Comparison of ENCODE assay signal across 9 cellular contexts in the genomic region with DNA sequence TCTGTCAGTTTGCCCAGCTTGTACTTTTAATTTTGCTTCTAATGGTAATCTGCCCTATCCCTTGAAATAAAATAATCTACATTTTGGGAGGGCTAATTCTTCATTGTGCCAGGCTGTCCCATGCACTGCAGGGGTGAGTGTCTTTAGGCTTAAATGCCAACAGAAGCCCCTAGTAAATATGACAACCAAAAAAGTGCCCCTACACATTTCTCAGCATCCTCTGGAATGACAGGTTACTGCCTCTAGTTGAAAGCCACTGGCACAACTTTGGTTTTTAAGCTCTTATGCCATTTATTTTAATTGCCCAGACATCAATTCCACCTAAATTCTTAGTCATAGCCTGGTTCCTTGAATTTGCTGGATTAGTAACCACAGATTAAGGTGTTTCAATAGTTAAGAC. TPM values are rescaled to one million over a fixed set of nuclear protein-coding genes. Genes with fewer than 3 reads are reported as not detected.
A peak's percentile ranks its signal among the peaks of the same experiment; 100 is the strongest.
DNase-seq lines count a peak whose midpoint lies in the region; ATAC-seq and TF ChIP-seq lines count a peak whose summit lies in the region.
"Had no signal": no experiment of that assay in that cellular context is flagged by ENCODE, and none has a peak within 500 bp of the region (broad histone marks: within the 10 kb centered on the region; RNA-seq: fewer than 3 reads in every experiment).

No MANE protein-coding gene starts in this region.

- peaks cover 44% of the 10 kb centered on the region for H3K36me3 Mint-ChIP-seq in activated naive CD8-positive, alpha-beta T cell treated with anti-CD3 and anti-CD28 coated beads for 36 hours
- H3K36me3 Mint-ChIP-seq in immature natural killer cell = peaks cover 21 to 27% (median 25%) of the 10 kb centered on the region in 3 donors

- H3K4me1 ChIP-seq in cardiac muscle cell (ENCODE audit: low read depth) (peaks cover 41% of the 10 kb centered on the region), stomach (peaks cover 33 to 60% (median 48%) of the 10 kb centered on the region in 4 donors)

- no peak for TF ChIP-seq POLR2A in stomach (IDR thresholded peaks at IDR 0.05)

- DNase-seq in cardiac muscle cell (ENCODE audit: low read depth in 1 of 2, low spot score in 1 of 2) (no peak), Right ventricle myocardium inferior (ENCODE audit: missing footprints) (no peak), immature natural killer cell (no peak), stomach (no peak), NCI-H2196 (lab: John Stamatoyannopoulos, UW; ENCODE audit: unreplicated experiment) (no peak)
- no peak for DNase-seq in activated naive CD8-positive, alpha-beta T cell treated with anti-CD3 and anti-CD28 coated beads for 36 hours
- no peak for DNase-seq in stimulated activated CD8-positive, alpha-beta memory T cell treated with anti-CD3 and anti-CD28 coated beads, Interleukin-4, amount 100 ng/mL, for 48 hours
- DNase-seq: MG63 had no signal

- H3K27ac ChIP-seq in cardiac muscle cell (no peak overlapping the region), stomach (peak overlapping the region in 2 of 5 donors; percentile 3 to 54)

- H3K4me3 ChIP-seq in cardiac muscle cell = peak overlapping the region; percentile 69
- peak overlapping the region; percentile 1 to 65 (median 28) for H3K4me3 ChIP-seq in stomach

- H3K9me3 Mint-ChIP-seq in activated naive CD8-positive, alpha-beta T cell treated with anti-CD3 and anti-CD28 coated beads for 36 hours = no peaks in the 10 kb centered on the region
- no peaks in the 10 kb centered on the region for H3K9me3 Mint-ChIP-seq in immature natural killer cell

- no peak for ATAC-seq in Right ventricle myocardium inferior
- ATAC-seq in activated CD4-positive, CD25-positive, alpha-beta regulatory T cell treated with anti-CD3 and anti-CD28 coated beads, Interleukin-2, amount 50 U/mL, for 24 hours = no peak

- H3K36me3 ChIP-seq in cardiac muscle cell (peaks cover 24% of the 10 kb centered on the region), stomach (peaks cover 24 to 38% (median 31%) of the 10 kb centered on the region in 4 donors)

- H3K9me3 ChIP-seq in cardiac muscle cell (ENCODE audit: low read depth) (no peaks in the 10 kb centered on the region), stomach (no peaks in the 10 kb centered on the region)
- H3K9me3 ChIP-seq: MG63 had no signal

- H3K27me3 Mint-ChIP-seq in activated naive CD8-positive, alpha-beta T cell treated with anti-CD3 and anti-CD28 coated beads for 36 hours = no peaks in the 10 kb centered on the region
- peaks cover 0 to 7% (median 0%) of the 10 kb centered on the region in 3 donors for H3K27me3 Mint-ChIP-seq in immature natural killer cell (ENCODE audit: low read depth in 3 of 3)

- TF ChIP-seq CTCF in cardiac muscle cell (IDR thresholded peaks at IDR 0.05; ENCODE audit: low read depth, low read length) (no peak), stomach (IDR thresholded peaks at IDR 0.05) (no peak)

- TF ChIP-seq EP300 in stomach (IDR thresholded peaks at IDR 0.05) = no peak

- intact Hi-C loops in Right ventricle myocardium inferior (cut with DNase I) = no loop called here
- intact Hi-C loops in stomach (cut with DNase I; ENCODE audit: low total_unique reads) = no loop called here

- H3K4me1 Mint-ChIP-seq in activated naive CD8-positive, alpha-beta T cell treated with anti-CD3 and anti-CD28 coated beads for 36 hours = peaks cover 37% of the 10 kb centered on the region
- H3K4me1 Mint-ChIP-seq in immature natural killer cell = peaks cover 31 to 46% of the 10 kb centered on the region in 2 donors

- H3K27me3 ChIP-seq in cardiac muscle cell (no peaks in the 10 kb centered on the region), stomach (no peaks in the 10 kb centered on the region)
- H3K27me3 ChIP-seq: MG63 had no signal

- H3K4me3 Mint-ChIP-seq in activated naive CD8-positive, alpha-beta T cell treated with anti-CD3 and anti-CD28 coated beads for 36 hours = peak overlapping the region; percentile 66
- H3K4me3 Mint-ChIP-seq in immature natural killer cell = peak overlapping the region; percentile 18 to 56 (median 21)

- no peak overlapping the region for H3K27ac Mint-ChIP-seq in activated naive CD8-positive, alpha-beta T cell treated with anti-CD3 and anti-CD28 coated beads for 36 hours
- H3K27ac Mint-ChIP-seq in immature natural killer cell = peak overlapping the region in 5 of 6 donors; percentile 20 to 66 (median 36)

RNA-seq across cellular contexts. Expression of gene EPM2AIP1, which starts 3.4 kb away (rescaled TPM):
- total RNA-seq in cardiac muscle cell = 24.2 and 30.7 TPM in 2 replicates
- 34.8 and 38.0 TPM in 2 replicates for polyA plus RNA-seq in cardiac muscle cell
- total RNA-seq in Right ventricle myocardium inferior = 19.8 TPM
- 10 to 100 TPM in 1 of 2 experiments, 1 to 10 TPM in 1; 9.6 to 10.1 TPM for total RNA-seq in activated naive CD8-positive, alpha-beta T cell treated with anti-CD3 and anti-CD28 coated beads for 36 hours
- 1 to 10 TPM; 5.1 to 5.9 (median 5.3) TPM for polyA plus RNA-seq in immature natural killer cell
- 10 to 100 TPM in 4 of 5 donors, 1 to 10 TPM in 1; 4.9 to 37.3 (median 13.2) TPM for total RNA-seq in stomach
- 1 to 10 TPM; 2.4 to 4.5 (median 2.6) TPM for polyA plus RNA-seq in stomach

RNA-seq across cellular contexts. Expression of gene MLH1, which starts 3.8 kb away (rescaled TPM):
- 63.1 and 114 TPM in 2 replicates for total RNA-seq in cardiac muscle cell
- 35.2 and 51.6 TPM in 2 replicates for polyA plus RNA-seq in cardiac muscle cell
- total RNA-seq in Right ventricle myocardium inferior = 49.3 TPM
- total RNA-seq in activated naive CD8-positive, alpha-beta T cell treated with anti-CD3 and anti-CD28 coated beads for 36 hours = 10 to 100 TPM; 82.3 to 83.7 TPM
- polyA plus RNA-seq in immature natural killer cell = 10 to 100 TPM; 19.5 to 25.2 (median 23.8) TPM
- 100 to 1,000 TPM in 1 of 5 donors, 10 to 100 TPM in 3, 1 to 10 TPM in 1; 6.4 to 129 (median 60.7) TPM for total RNA-seq in stomach
- 10 to 100 TPM; 13.2 to 17.6 (median 13.7) TPM for polyA plus RNA-seq in stomach

RNA-seq across cellular contexts. Expression of gene TRANK1, which starts 44.7 kb away (rescaled TPM):
- total RNA-seq in cardiac muscle cell (4.4 and 8.2 TPM in 2 replicates), Right ventricle myocardium inferior (5.7 TPM), stomach (10 to 100 TPM in 3 of 5 donors, 1 to 10 TPM in 2; 5.3 to 27.2 (median 13.5) TPM)
- polyA plus RNA-seq in cardiac muscle cell (1.9 and 4.4 TPM in 2 replicates), immature natural killer cell (10 to 100 TPM; 19.4 to 52.7 (median 24.6) TPM), stomach (1 to 10 TPM; 1.2 to 3.1 (median 2.0) TPM)
- total RNA-seq in activated naive CD8-positive, alpha-beta T cell treated with anti-CD3 and anti-CD28 coated beads for 36 hours = 10 to 100 TPM; 17.2 to 20.7 TPM
